ENCODE assay signal across 18 cellular contexts in the genomic region with DNA sequence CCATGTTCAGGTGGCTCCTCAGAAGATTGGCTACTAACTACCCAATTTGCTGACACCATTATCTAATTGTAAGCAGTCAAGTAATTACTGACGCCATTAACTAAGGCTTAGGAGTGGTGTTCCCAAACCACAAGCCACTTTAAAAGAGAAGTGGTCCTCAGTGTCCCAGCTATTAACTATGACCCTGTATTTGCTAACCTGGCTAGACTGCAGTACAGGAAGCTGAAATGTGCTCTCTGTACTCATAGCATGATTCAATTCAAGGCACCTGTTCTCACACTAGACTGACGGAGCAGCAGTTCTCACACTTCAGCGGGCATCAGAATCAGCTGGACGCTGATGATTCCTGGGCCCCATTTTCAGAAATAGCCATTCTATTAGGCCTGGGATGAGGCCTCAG. TPM values are rescaled to one million over a fixed set of nuclear protein-coding genes. Genes with fewer than 3 reads are reported as not detected.
A peak's percentile ranks its signal among the peaks of the same experiment; 100 is the strongest.
DNase-seq lines count a peak whose midpoint lies in the region; ATAC-seq and TF ChIP-seq lines count a peak whose summit lies in the region.
"Had no signal": no experiment of that assay in that cellular context is flagged by ENCODE, and none has a peak within 500 bp of the region (broad histone marks: within the 10 kb centered on the region; RNA-seq: fewer than 3 reads in every experiment).

No MANE protein-coding gene starts in this region.

- ATAC-seq in GM18867 (IDR thresholded peaks at IDR 0.05; ENCODE audit: unreplicated experiment) (peak; percentile 66), GM21723 (IDR thresholded peaks at IDR 0.05; ENCODE audit: unreplicated experiment) (peak; percentile 63), lower lobe of right lung (peak; percentile 61 to 65), GM23338 (no peak)
- ATAC-seq: activated CD4-positive, alpha-beta T cell treated with anti-CD3 and anti-CD28 coated beads for 36 hours; PC-3 had no signal

- no peak overlapping the region for H2AFZ ChIP-seq in GM23338

- H3K27me3 Mint-ChIP-seq in GM23338 (ENCODE audit: insufficient read depth, low read depth, poor library complexity), result peaks cover 6% of the 10 kb centered on the region

- H3K9me2 ChIP-seq in GM23338 (ENCODE audit: insufficient read depth), result no peaks in the 10 kb centered on the region

- H3K36me3 ChIP-seq in lower lobe of right lung (no peaks in the 10 kb centered on the region), GM23338 (ENCODE audit: insufficient read depth) (no peaks in the 10 kb centered on the region), prostate gland (no peaks in the 10 kb centered on the region)
- H3K36me3 ChIP-seq: spleen had no signal

- H3K36me3 Mint-ChIP-seq in GM23338 (ENCODE audit: low read depth), result no peaks in the 10 kb centered on the region
- H3K36me3 Mint-ChIP-seq: CD4-positive, CD25-positive, alpha-beta regulatory T cell had no signal

- H3K4me3 ChIP-seq in lower lobe of right lung (no peak overlapping the region), GM23338 (no peak overlapping the region), prostate gland (no peak overlapping the region)
- H3K4me3 ChIP-seq: spleen had no signal

- peak; percentile 76 for DNase-seq in NCI-H1105 (lab: John Stamatoyannopoulos, UW)
- DNase-seq in lower lobe of right lung, result no peak
- DNase-seq in NCI-H1930 (lab: John Stamatoyannopoulos, UW), result no peak
- no peak for DNase-seq in GM23338 (ENCODE audit: low spot score)
- DNase-seq in inferior parietal cortex (ENCODE audit: extremely low spot score), result no peak
- DNase-seq in prostate gland (ENCODE audit: low spot score), result no peak
- DNase-seq: activated CD4-positive, alpha-beta T cell treated with anti-CD3 and anti-CD28 coated beads for 36 hours; activated T-cell treated with anti-CD3 and anti-CD28 coated beads, Interleukin-2, amount 50 U/mL, for 48 hours; amniotic stem cell; CD4-positive, CD25-positive, alpha-beta regulatory T cell; GF-D8; GOT3; NCI-H2081 treated with DMSO at 0.1 percent for 48 hours; PC-3; spleen; T-helper 1 cell had no signal

- H3K4me1 ChIP-seq in lower lobe of right lung, result no peaks in the 10 kb centered on the region
- H3K4me1 ChIP-seq in GM23338 (ENCODE audit: insufficient read depth), result no peaks in the 10 kb centered on the region
- H3K4me1 ChIP-seq in prostate gland (replicated peaks), result no peaks in the 10 kb centered on the region

- H3K9me3 ChIP-seq in lower lobe of right lung, result no peaks in the 10 kb centered on the region
- no peaks in the 10 kb centered on the region for H3K9me3 ChIP-seq in prostate gland
- H3K9me3 ChIP-seq: spleen had no signal

- TF ChIP-seq POLR2A in prostate gland (IDR thresholded peaks at IDR 0.05), result no peak

- H3K4me3 Mint-ChIP-seq in GM23338, result no peak overlapping the region
- H3K4me3 Mint-ChIP-seq: activated CD4-positive, alpha-beta T cell treated with anti-CD3 and anti-CD28 coated beads for 36 hours; CD4-positive, CD25-positive, alpha-beta regulatory T cell had no signal

- H4K20me1 ChIP-seq in GM23338 (replicated peaks; ENCODE audit: insufficient read depth), result no peaks in the 10 kb centered on the region

- no peaks in the 10 kb centered on the region for H3K79me2 ChIP-seq in GM23338 (replicated peaks; ENCODE audit: insufficient read depth)

- no peaks in the 10 kb centered on the region for H3K9me3 Mint-ChIP-seq in GM23338
- H3K9me3 Mint-ChIP-seq: CD4-positive, CD25-positive, alpha-beta regulatory T cell had no signal

- H3K27ac ChIP-seq in lower lobe of right lung, result no peak overlapping the region
- H3K27ac ChIP-seq in GM23338 (ENCODE audit: low read depth), result no peak overlapping the region
- H3K27ac ChIP-seq in prostate gland, result no peak overlapping the region

- no peaks in the 10 kb centered on the region for H3F3A ChIP-seq in GM23338 (replicated peaks; ENCODE audit: low read depth)

- H3K27me3 ChIP-seq in lower lobe of right lung (ENCODE audit: low read depth) (no peaks in the 10 kb centered on the region), GM23338 (ENCODE audit: insufficient read depth) (no peaks in the 10 kb centered on the region), prostate gland (replicated peaks; ENCODE audit: insufficient read depth) (no peaks in the 10 kb centered on the region)

- H3K4me2 ChIP-seq in GM23338, result no peak overlapping the region

- no peak for TF ChIP-seq CTCF in lower lobe of right lung (IDR thresholded peaks at IDR 0.05)
- TF ChIP-seq CTCF in GM23338 (conservative IDR thresholded peaks at IDR 0.05; ENCODE audit: low read depth in 2 of 2), result no peak
- TF ChIP-seq CTCF in prostate gland (IDR thresholded peaks at IDR 0.05), result no peak

- intact Hi-C loops in lower lobe of right lung (cut with DNase I), result no loop called here
- intact Hi-C loops in prostate gland (cut with DNase I), result no loop called here

- H3K27ac Mint-ChIP-seq in GM23338, result no peak overlapping the region
- H3K27ac Mint-ChIP-seq: activated CD4-positive, alpha-beta T cell treated with anti-CD3 and anti-CD28 coated beads for 36 hours; CD4-positive, CD25-positive, alpha-beta regulatory T cell had no signal

- 0 out of 3 replicates have a peak, but pooled peaks cover 3% of the 10 kb centered on the region for H3K4me1 Mint-ChIP-seq in GM23338

- 92% methylated on average over 4 of the region's 4 CpGs for WGBS in prostate gland

TF ChIP-seq in GM23338, 12 proteins besides CTCF, POLR2A, EP300 and RAD21 (continues in another document):
- TF ChIP-seq ZNF331 (CRISPR knock-in tag; IDR thresholded peaks at IDR 0.05; ENCODE audit: low read depth) (no peak), NANOG (IDR thresholded peaks at IDR 0.05; ENCODE audit: borderline replicate concordance) (no peak), POLR2AphosphoS5 (IDR thresholded peaks at IDR 0.05; ENCODE audit: low read depth) (no peak), EZH2 (IDR thresholded peaks at IDR 0.05; ENCODE audit: low read depth, unreplicated experiment) (no peak), JUNB (IDR thresholded peaks at IDR 0.05; ENCODE audit: unreplicated experiment) (no peak), CREB1 (CRISPR knock-in tag; IDR thresholded peaks at IDR 0.05; ENCODE audit: low read depth) (no peak), ZNF114 (CRISPR knock-in tag; IDR thresholded peaks at IDR 0.05) (no peak), EZH2phosphoT487 (IDR thresholded peaks at IDR 0.05; ENCODE audit: unreplicated experiment) (no peak)
- TF ChIP-seq, protein P1, sequence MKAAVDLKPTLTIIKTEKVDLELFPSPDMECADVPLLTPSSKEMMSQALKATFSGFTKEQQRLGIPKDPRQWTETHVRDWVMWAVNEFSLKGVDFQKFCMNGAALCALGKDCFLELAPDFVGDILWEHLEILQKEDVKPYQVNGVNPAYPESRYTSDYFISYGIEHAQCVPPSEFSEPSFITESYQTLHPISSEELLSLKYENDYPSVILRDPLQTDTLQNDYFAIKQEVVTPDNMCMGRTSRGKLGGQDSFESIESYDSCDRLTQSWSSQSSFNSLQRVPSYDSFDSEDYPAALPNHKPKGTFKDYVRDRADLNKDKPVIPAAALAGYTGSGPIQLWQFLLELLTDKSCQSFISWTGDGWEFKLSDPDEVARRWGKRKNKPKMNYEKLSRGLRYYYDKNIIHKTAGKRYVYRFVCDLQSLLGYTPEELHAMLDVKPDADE (IDR thresholded peaks at IDR 0.05), result no peak

RNA-seq across cellular contexts. Expression of a gene that starts 24.6 kb away (rescaled TPM):
- total RNA-seq in lower lobe of right lung (17.9 TPM), prostate gland (10 to 100 TPM; 21.2 to 24.5 TPM)
- total RNA-seq in GM23338 (2014; rRNA removed; shearing (Covaris generic)), result 9.4 and 9.5 TPM in 2 replicates
- 33.7 and 34.6 TPM in 2 replicates for polyA plus RNA-seq in GM23338 (2016; fragmentation: Nextera tagmentation; extraction: Ambion mirVana)
